Comparison of ENCODE assay signal across 25 cellular contexts in genomic region chr12:9260931-9261330, GRCh38. TPM values are rescaled to one million over a fixed set of nuclear protein-coding genes. Genes with fewer than 3 reads are reported as not detected.
"Had no signal": no experiment of that assay in that cellular context is flagged by ENCODE, and none has a peak within 500 bp of the region (broad histone marks: within the 10 kb centered on the region; RNA-seq: fewer than 3 reads in every experiment).

No MANE protein-coding gene starts in this region.

- H3K27me3 ChIP-seq: ovary, right atrium auricular region, right lobe of liver, tibial nerve had no signal

- ATAC-seq: mucosa of descending colon; naive thymus-derived CD4-positive, alpha-beta T cell; natural killer cell treated with Interleukin-12 subunit alpha and Interleukin-12 subunit beta and Interleukin-15 and Interleukin-18, amount 100 ng/mL, for 72 hours; right lobe of liver; stimulated activated memory B cell treated with anti-CD40 and anti-IgM and Interleukin-4, amounts not matched to agents 10 μg/mL and 1 μg/mL and 100 μg/mL, for 72 hours; stimulated activated naive CD8-positive, alpha-beta T cell treated with anti-CD3 and anti-CD28 coated beads, Interleukin-15, amount 100 ng/mL, for 72 hours had no signal

- H3K4me2 ChIP-seq: smooth muscle cell had no signal

- H3K4me1 ChIP-seq: left ventricle myocardium inferior, right atrium auricular region, right lobe of liver, uterus had no signal

- H3K36me3 ChIP-seq: left ventricle myocardium inferior, ovary, right atrium auricular region, right lobe of liver, tibial nerve, uterus had no signal

- H3K4me3 ChIP-seq: left ventricle myocardium inferior, mucosa of descending colon, ovary, right atrium auricular region, right lobe of liver, smooth muscle cell, tibial nerve, uterus had no signal

- H3K9me3 ChIP-seq: mucosa of descending colon, ovary, right atrium auricular region, right lobe of liver, tibial nerve, uterus had no signal

- H3K27ac ChIP-seq: left ventricle myocardium inferior, ovary, right atrium auricular region, right lobe of liver, tibial nerve, uterus had no signal

- DNase-seq: islet precursor cell; left ventricle myocardium inferior; midbrain; mucosa of descending colon; naive thymus-derived CD4-positive, alpha-beta T cell; ovary; right lobe of liver; stimulated activated CD4-positive, alpha-beta T cell treated with anti-CD3 and anti-CD28 coated beads, Interleukin-1b, Interleukin-23, amount 100 ng/mL, for 48 hours; stimulated activated CD4-positive, alpha-beta T cell treated with anti-CD3 and anti-CD28 coated beads, Interleukin-2, amount 100 ng/mL, for 48 hours; stimulated activated CD4-positive, alpha-beta T cell treated with anti-CD3 and anti-CD28 coated beads, Interleukin-4, amount 100 ng/mL, for 4 hours; stimulated activated CD8-positive, alpha-beta memory T cell treated with anti-CD3 and anti-CD28 coated beads, Interleukin-4, amount 100 ng/mL, for 48 hours; stimulated activated naive CD4-positive, alpha-beta T cell treated with Interleukin-2 at 50 U/mL for 16 hours; stimulated activated naive CD8-positive, alpha-beta T cell treated with anti-CD3 and anti-CD28 coated beads, Interleukin-15, amount 100 ng/mL, for 72 hours; substantia nigra; uterus had no signal

RNA-seq across cellular contexts. Expression of gene PZP, which starts 52.7 kb away (rescaled TPM):
- total RNA-seq: kidney epithelial cell; lower leg skin; myocyte; naive thymus-derived CD4-positive, alpha-beta T cell; natural killer cell treated with Interleukin-12 subunit alpha and Interleukin-12 subunit beta and Interleukin-15 and Interleukin-18, amount 100 ng/mL, for 72 hours; renal cortical epithelial cell; right atrium auricular region; smooth muscle cell had no signal
- polyA plus RNA-seq: naive thymus-derived CD4-positive, alpha-beta T cell; neural cell; smooth muscle cell had no signal
